Comparison of ENCODE assay signal across 19 cellular contexts in the genomic region with DNA sequence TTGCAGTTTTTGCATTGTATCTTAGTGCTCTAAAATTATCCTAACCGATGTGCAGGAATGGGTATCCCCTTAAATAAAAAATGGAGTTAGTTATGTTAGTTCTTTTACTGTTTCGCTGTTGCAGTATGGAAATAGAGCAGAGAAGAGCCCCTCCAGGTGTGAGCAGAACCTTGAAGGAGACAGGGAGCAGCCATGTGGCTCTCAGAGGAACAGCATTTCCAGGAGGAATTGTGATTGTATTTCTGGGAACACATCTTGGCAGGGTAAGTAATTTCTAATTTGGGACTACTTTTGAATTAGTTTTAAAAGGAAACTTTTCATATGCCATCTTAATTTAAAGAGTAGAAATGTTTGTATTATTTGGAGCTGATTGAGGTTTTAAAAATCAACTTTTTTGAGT. TPM values are rescaled to one million over a fixed set of nuclear protein-coding genes. Genes with fewer than 3 reads are reported as not detected.
DNase-seq lines count a peak whose midpoint lies in the region; ATAC-seq, FAIRE-seq and TF ChIP-seq lines count a peak whose summit lies in the region.
"Had no signal": no experiment of that assay in that cellular context is flagged by ENCODE, and none has a peak within 500 bp of the region (broad histone marks: within the 10 kb centered on the region; RNA-seq: fewer than 3 reads in every experiment).

No MANE protein-coding gene starts in this region.

- no peaks in the 10 kb centered on the region; the same call in 1 of the 2 replicates for H3K4me1 ChIP-seq in GM23338 (ENCODE audit: insufficient read depth)
- H3K4me1 ChIP-seq in K562 (replicated peaks in 1 of 2; ENCODE audit: control insufficient read depth in 2 of 2, insufficient read depth in 2 of 2, low read length in 2 of 2), result no peaks in the 10 kb centered on the region; a peak in 1 of 5 replicates
- H3K4me1 ChIP-seq in A673 (ENCODE audit: insufficient read depth, low read length, poor library complexity, severe bottlenecking), result no peaks in the 10 kb centered on the region

- H2AFZ ChIP-seq in GM23338 (no peak overlapping the region), K562 (ENCODE audit: low read depth, low read length) (no peak overlapping the region)
- H2AFZ ChIP-seq: PC-9 had no signal

- TF ChIP-seq POLR2A in K562 (conservative IDR thresholded peaks at IDR 0.05), result no peak

- no peak overlapping the region for H3K4me3 Mint-ChIP-seq in GM23338
- H3K4me3 Mint-ChIP-seq: naive B cell; stimulated activated naive CD8-positive, alpha-beta T cell treated with anti-CD3 and anti-CD28 coated beads, Interleukin-15, Interleukin-2, amounts not matched to agents 100 ng/mL and 50 ng/mL, for 24 hours had no signal

- POLR2A ChIA-PET in K562 (lab: Yijun Ruan, JAX) (no interaction called here), A673 (lab: Charles Lee; ENCODE audit: low non-redundant PET) (no interaction called here)

- CTCF ChIA-PET in K562 (lab: Yijun Ruan, JAX; ENCODE audit: low intra/inter-chr PET ratio) (no interaction called here), A673 (lab: Charles Lee) (interaction anchor here (0.7 kb wide), 1 partner anchor 9 kb away, joined by 4 read pairs; the partner anchor contains the start of gene SHROOM3)

- H3K9me3 ChIP-seq in K562 (replicated peaks; ENCODE audit: control insufficient read depth, insufficient read depth, low read depth, low read length), result no peaks in the 10 kb centered on the region
- H3K9me3 ChIP-seq in A673 (ENCODE audit: low read depth, low read length, poor library complexity, severe bottlenecking), result no peaks in the 10 kb centered on the region

- BruUV-seq in K562 (replicated peaks; lab: Mats Ljungman, UMichigan), result no TSS peak
- no TSS peak for BruUV-seq in A673 (replicated peaks; lab: Mats Ljungman, UMichigan)

- no peak overlapping the region for H3K27ac Mint-ChIP-seq in GM23338
- H3K27ac Mint-ChIP-seq: stimulated activated naive CD8-positive, alpha-beta T cell treated with anti-CD3 and anti-CD28 coated beads, Interleukin-15, Interleukin-2, amounts not matched to agents 100 ng/mL and 50 ng/mL, for 24 hours had no signal

- H3K79me2 ChIP-seq in GM23338 (replicated peaks; ENCODE audit: insufficient read depth) (no peaks in the 10 kb centered on the region), K562 (ENCODE audit: control insufficient read depth, insufficient read depth, low read length) (no peaks in the 10 kb centered on the region)

- H3K9ac ChIP-seq in K562 (ENCODE audit: insufficient read depth in 1 of 2, low read depth in 2 of 2, low read length in 2 of 2), result no peak overlapping the region
- H3K9ac ChIP-seq: BLaER1 treated with 17β-estradiol and CSF1 and Interleukin-3, amounts not matched to agents 10 nM and 100 nM had no signal

- H3K4me3 ChIP-seq in GM23338, result no peak overlapping the region
- H3K4me3 ChIP-seq in K562, result no peak overlapping the region
- no peak overlapping the region for H3K4me3 ChIP-seq in kidney epithelial cell (ENCODE audit: low read depth, low read length)
- H3K4me3 ChIP-seq in A673 (ENCODE audit: low read depth, low read length, poor library complexity, severe bottlenecking), result no peak overlapping the region
- H3K4me3 ChIP-seq: BLaER1 treated with 17β-estradiol and CSF1 and Interleukin-3, amounts not matched to agents 10 nM and 100 nM; PC-9 had no signal

- no peaks in the 10 kb centered on the region for H3K9me2 ChIP-seq in GM23338 (ENCODE audit: insufficient read depth)

- H4K20me1 ChIP-seq in GM23338 (replicated peaks; ENCODE audit: insufficient read depth), result no peaks in the 10 kb centered on the region
- H4K20me1 ChIP-seq in K562 (replicated peaks; ENCODE audit: control insufficient read depth, insufficient read depth, low read length), result no peaks in the 10 kb centered on the region
- H4K20me1 ChIP-seq: BLaER1 treated with 17β-estradiol and CSF1 and Interleukin-3, amounts not matched to agents 10 nM and 100 nM had no signal

- intact Hi-C loops in K562 (cut with micrococcal nuclease) (loop anchor here (5.0 kb wide), 1 partner anchor 429 kb away; no protein-coding TSS in a partner anchor), A673 (cut with micrococcal nuclease; ENCODE audit: unreplicated experiment) (no loop called here)

- no peaks in the 10 kb centered on the region for H3K9me1 ChIP-seq in K562 (ENCODE audit: control insufficient read depth, insufficient read depth, low read length)

- H3K36me3 Mint-ChIP-seq in GM23338 (ENCODE audit: low read depth), result peaks cover 11% of the 10 kb centered on the region; the same call in 2 of the 3 replicates
- H3K36me3 Mint-ChIP-seq: naive B cell had no signal

- H3K4me1 Mint-ChIP-seq in GM23338, result peaks cover 3% of the 10 kb centered on the region; the same call in 2 of the 3 replicates

- H3K36me3 ChIP-seq in GM23338 (ENCODE audit: insufficient read depth), result no peaks in the 10 kb centered on the region
- no peaks in the 10 kb centered on the region for H3K36me3 ChIP-seq in K562 (ENCODE audit: control insufficient read depth, insufficient read depth, low read length)
- no peaks in the 10 kb centered on the region for H3K36me3 ChIP-seq in kidney epithelial cell (ENCODE audit: control insufficient read depth, insufficient read depth, low read length)
- no peaks in the 10 kb centered on the region for H3K36me3 ChIP-seq in A673 (ENCODE audit: insufficient read depth, low read length, poor library complexity, severe bottlenecking)
- H3K36me3 ChIP-seq: BLaER1 treated with 17β-estradiol and CSF1 and Interleukin-3, amounts not matched to agents 10 nM and 100 nM had no signal

- peak; percentile 66 for FAIRE-seq in K562 (lab: Jason Lieb, UNC)

- in situ Hi-C loops in ACHN (cut with HindIII; ENCODE audit: low pct_ligation_motif_present, low pct_unique_long_range_greater_than_20kb, low sequenced_read_pairs) (no loop called here), K562 (cut with MboI) (no loop called here)

- 3% methylated on average over 2 of the region's 2 CpGs for WGBS in K562 (ENCODE audit: insufficient coverage, low coverage, missing lambda C conversion rate)

- H3F3A ChIP-seq in GM23338 (replicated peaks; ENCODE audit: low read depth), result no peaks in the 10 kb centered on the region

- H3K9me3 Mint-ChIP-seq in GM23338, result peaks cover 20% of the 10 kb centered on the region
- H3K9me3 Mint-ChIP-seq: naive B cell; stimulated activated naive CD8-positive, alpha-beta T cell treated with anti-CD3 and anti-CD28 coated beads, Interleukin-15, Interleukin-2, amounts not matched to agents 100 ng/mL and 50 ng/mL, for 24 hours had no signal

- no peak for TF ChIP-seq EP300 in K562 (IDR thresholded peaks at IDR 0.05; ENCODE audit: low read length)

- H3K27ac ChIP-seq in GM23338 (ENCODE audit: low read depth) (no peak overlapping the region), K562 (ENCODE audit: extremely low read depth, low read depth, low read length) (no peak overlapping the region), A673 (ENCODE audit: low read depth, low read length, poor library complexity, severe bottlenecking) (no peak overlapping the region)
- H3K27ac ChIP-seq: BLaER1 treated with 17β-estradiol and CSF1 and Interleukin-3, amounts not matched to agents 10 nM and 100 nM; PC-9 had no signal

- peak; percentile 7 for DNase-seq in ACHN
- DNase-seq in GM23338 (ENCODE audit: low spot score), result peak; percentile 66
- peak in 1 of 4 experiments; percentile 8 for DNase-seq in K562 (ENCODE audit: extremely low read depth in 1 of 4, low spot score in 3 of 4)
- no peak for DNase-seq in kidney epithelial cell (ENCODE audit: low read depth)
- no peak for DNase-seq in A673 (ENCODE audit: low spot score)
- no peak for DNase-seq in NCI-H1105 treated with DMSO at 0.1 percent for 48 hours (lab: John Stamatoyannopoulos, UW)
- DNase-seq: activated CD4-positive, alpha-beta T cell treated with anti-CD3 and anti-CD28 coated beads for 4 hours; activated T-cell treated with anti-CD3 and anti-CD28 coated beads, Interleukin-2, amount 50 U/mL, for 1 hour; EL; naive B cell; NCI-H226; PC-9; T-helper 1 cell had no signal

- H3K4me2 ChIP-seq in GM23338, result no peak overlapping the region
- H3K4me2 ChIP-seq in K562 (ENCODE audit: insufficient read depth, low read length), result no peak overlapping the region
- H3K4me2 ChIP-seq: PC-9 had no signal

- no peaks in the 10 kb centered on the region for H3K27me3 Mint-ChIP-seq in GM23338 (ENCODE audit: insufficient read depth, low read depth, poor library complexity)

- peak; percentile 8 to 27; a peak in 1 of 4 replicates for TF ChIP-seq RAD21 in K562 (CRISPR knock-in tag; conservative IDR thresholded peaks at IDR 0.05 in 1 of 2, IDR thresholded peaks at IDR 0.05 in 1 of 2)

- ATAC-seq in GM23338 (peak; percentile 84), K562 (no peak), GM21367 (IDR thresholded peaks at IDR 0.05; ENCODE audit: unreplicated experiment) (no peak), HG02588 (IDR thresholded peaks at IDR 0.05; ENCODE audit: unreplicated experiment) (no peak)
- ATAC-seq: sciatic nerve had no signal

- H3K27me3 ChIP-seq in GM23338 (ENCODE audit: insufficient read depth) (peaks cover 11% of the 10 kb centered on the region), K562 (ENCODE audit: control insufficient read depth in 2 of 2, insufficient read depth in 2 of 2, low read length in 2 of 2) (no peaks in the 10 kb centered on the region), kidney epithelial cell (ENCODE audit: control insufficient read depth, insufficient read depth, low read length) (no peaks in the 10 kb centered on the region), A673 (replicated peaks; ENCODE audit: insufficient read depth, low read depth, low read length, poor library complexity) (no peaks in the 10 kb centered on the region)
- H3K27me3 ChIP-seq: BLaER1 treated with 17β-estradiol and CSF1 and Interleukin-3, amounts not matched to agents 10 nM and 100 nM had no signal

- TF ChIP-seq CTCF in GM23338 (conservative IDR thresholded peaks at IDR 0.05; ENCODE audit: low read depth in 2 of 2) (peak; percentile 46 to 69), K562 (IDR thresholded peaks at IDR 0.05 in 2 of 3, conservative IDR thresholded peaks at IDR 0.05 in 1 of 3; ENCODE audit: insufficient read depth in 2 of 3, low read depth in 1 of 3, low read length in 3 of 3) (peak in 2 of 3 experiments; percentile 7 to 34; a peak in 2 of 6 replicates), kidney epithelial cell (IDR thresholded peaks at IDR 0.05; ENCODE audit: insufficient read depth, low read length, poor library complexity, severe bottlenecking) (peak; percentile 36), A673 (conservative IDR thresholded peaks at IDR 0.05; ENCODE audit: low read depth, low read length) (no peak)

RNA-seq across cellular contexts. Expression of gene CCDC158, which starts 5.3 kb away (rescaled TPM):
- 0.21 TPM in 1 of 2 replicates, not detected in the other for total RNA-seq in GM23338 (2014; rRNA removed; shearing (Covaris generic))
- polyA plus RNA-seq in GM23338 (2016; fragmentation: Nextera tagmentation; extraction: Ambion mirVana) (0.27 and 0.40 TPM in 2 replicates), K562 (2011; rRNA removed) (not detected in 2 replicates), K562 (2014; fragmentation: Illumina TruSeq; extraction: Trizol) (not detected in 2 replicates), K562 (2014; fragmentation: Nextera tagmentation; extraction: Ambion mirVana) (not detected), K562 (2014; rRNA removed) (not detected in 2 replicates)
- not detected in 2 replicates for total RNA-seq in K562 (2011; cell fraction: chromatin; rRNA removed; ENCODE audit: low replicate concordance)
- total RNA-seq in K562 (2011; cell fraction: nucleolus; rRNA removed), result not detected in 2 replicates
- not detected in 2 replicates for total RNA-seq in K562 (2011; cell fraction: nucleoplasm; rRNA removed)
- total RNA-seq in K562 (2014; rRNA removed) (not detected in 2 replicates), K562 (2014; rRNA removed; fragmentation: Illumina TruSeq; extraction: Trizol) (not detected in 2 replicates), K562 (2015; rRNA removed; fragmentation: Illumina TruSeq; extraction: Trizol) (not detected in 2 replicates), K562 (2021) (not detected in 2 replicates), kidney epithelial cell (0.34 and 0.84 TPM in 2 replicates), A673 (2021) (not detected in 2 replicates)
- not detected in 2 replicates for polyA plus RNA-seq in K562 (2011; cell fraction: cytosol; rRNA removed)
- polyA plus RNA-seq in K562 (2011; cell fraction: nucleus; rRNA removed), result not detected in 2 replicates
- polyA plus RNA-seq in K562 (2012), result not detected in 2 replicates
- not detected in 2 replicates for polyA minus RNA-seq in K562 (2011; rRNA and poly(A)+ RNA removed)
- not detected in 2 replicates for polyA minus RNA-seq in K562 (2011; cell fraction: cytosol; rRNA and poly(A)+ RNA removed)
- not detected in 2 replicates for polyA minus RNA-seq in K562 (2011; cell fraction: nucleus; rRNA and poly(A)+ RNA removed)
- total RNA-seq: dermis microvascular lymphatic vessel endothelial cell, PC-9 had no signal

RNA-seq across cellular contexts. Expression of gene SHROOM3, which starts 8.8 kb away (rescaled TPM):
- total RNA-seq in GM23338 (2014; rRNA removed; shearing (Covaris generic)), result 59.7 and 73.5 TPM in 2 replicates
- 10.8 and 11.3 TPM in 2 replicates for polyA plus RNA-seq in GM23338 (2016; fragmentation: Nextera tagmentation; extraction: Ambion mirVana)
- not detected in 2 replicates for total RNA-seq in K562 (2011; cell fraction: chromatin; rRNA removed; ENCODE audit: low replicate concordance)
- not detected in 2 replicates for total RNA-seq in K562 (2011; cell fraction: nucleolus; rRNA removed)
- not detected in 2 replicates for total RNA-seq in K562 (2011; cell fraction: nucleoplasm; rRNA removed)
- not detected in 2 replicates for total RNA-seq in K562 (2014; rRNA removed)
- not detected in 2 replicates for total RNA-seq in K562 (2014; rRNA removed; fragmentation: Illumina TruSeq; extraction: Trizol)
- total RNA-seq in K562 (2015; rRNA removed; fragmentation: Illumina TruSeq; extraction: Trizol), result not detected in 2 replicates
- 0.07 and 0.22 TPM in 2 replicates for total RNA-seq in K562 (2021)
- polyA plus RNA-seq in K562 (2011; rRNA removed), result not detected in 2 replicates
- not detected in 2 replicates for polyA plus RNA-seq in K562 (2011; cell fraction: cytosol; rRNA removed)
- not detected in 2 replicates for polyA plus RNA-seq in K562 (2011; cell fraction: nucleus; rRNA removed)
- polyA plus RNA-seq in K562 (2012), result 0.08 TPM in 1 of 2 replicates, not detected in the other
- polyA plus RNA-seq in K562 (2014; fragmentation: Illumina TruSeq; extraction: Trizol), result not detected in 2 replicates
- polyA plus RNA-seq in K562 (2014; fragmentation: Nextera tagmentation; extraction: Ambion mirVana), result under 1 TPM in 1 of 2 experiments, not detected in 1; 0.01 TPM
- not detected in 2 replicates for polyA plus RNA-seq in K562 (2014; rRNA removed)
- not detected in 2 replicates for polyA minus RNA-seq in K562 (2011; rRNA and poly(A)+ RNA removed)
- polyA minus RNA-seq in K562 (2011; cell fraction: cytosol; rRNA and poly(A)+ RNA removed), result 0.46 TPM in 1 of 2 replicates, not detected in the other
- under 0.01 TPM in 1 of 2 replicates, not detected in the other for polyA minus RNA-seq in K562 (2011; cell fraction: nucleus; rRNA and poly(A)+ RNA removed)
- total RNA-seq in kidney epithelial cell, result 42.5 and 45.1 TPM in 2 replicates
- 9.3 and 10.6 TPM in 2 replicates for total RNA-seq in A673 (2021)

Comparison
In these comparisons a context has a peak if more than half of its experiments do, and no peak if none do; other contexts are left out.
1. DNase-seq: peak in ACHN (single experiment) and GM23338 (single experiment); none in kidney epithelial cell (single experiment), A673 (single experiment) and NCI-H1105 treated with DMSO at 0.1 percent for 48 hours (single experiment).